Comparison of ENCODE assay signal across 8 cellular contexts in the genomic region with DNA sequence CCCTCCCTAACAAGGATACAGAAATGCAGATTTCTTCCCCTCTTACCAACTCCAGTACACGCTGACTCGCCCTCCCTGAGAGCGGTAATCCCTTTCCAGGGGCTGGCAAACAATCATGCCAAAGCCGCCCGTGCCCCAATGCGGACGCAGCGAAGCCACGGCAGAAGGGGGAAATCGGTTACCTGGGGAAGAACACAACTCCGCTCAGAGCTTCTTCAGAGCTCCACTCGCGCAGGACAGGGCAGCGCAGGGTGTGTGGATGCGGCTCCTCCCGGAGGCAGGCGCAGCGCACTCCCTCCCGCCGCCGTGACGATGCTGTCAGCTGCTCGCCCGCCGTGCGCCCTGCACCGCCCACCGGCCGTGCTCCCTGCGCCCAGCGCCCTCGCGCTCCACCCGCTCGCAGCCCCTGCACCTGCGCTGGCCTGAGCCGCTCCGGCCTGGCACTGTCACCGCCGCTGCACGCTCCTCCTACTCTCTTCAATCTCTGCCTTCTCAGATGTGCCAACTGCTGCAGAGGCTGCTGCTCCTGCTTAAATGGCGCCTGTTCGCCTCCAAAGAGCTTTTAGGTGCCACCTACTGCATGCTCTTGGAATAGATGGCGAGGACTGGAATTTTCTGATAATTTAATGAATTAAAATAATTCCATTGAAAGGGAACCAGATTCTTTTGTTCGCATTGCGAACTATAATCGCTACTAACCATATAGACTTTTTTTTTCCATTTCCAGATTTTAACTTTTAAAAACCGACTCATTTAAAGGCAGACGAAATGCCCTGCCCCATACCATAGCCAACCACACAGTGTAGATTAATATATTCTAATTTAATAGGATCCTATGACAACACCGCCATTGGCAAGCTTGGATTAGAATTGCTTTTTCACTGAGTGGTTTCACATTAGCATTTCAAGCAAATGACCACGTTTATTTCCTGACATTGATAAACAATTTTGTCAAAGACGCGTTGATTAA. TPM values are rescaled to one million over a fixed set of nuclear protein-coding genes. Genes with fewer than 3 reads are reported as not detected.
DNase-seq lines count a peak whose midpoint lies in the region; ATAC-seq and TF ChIP-seq lines count a peak whose summit lies in the region.

A gene with protein sequence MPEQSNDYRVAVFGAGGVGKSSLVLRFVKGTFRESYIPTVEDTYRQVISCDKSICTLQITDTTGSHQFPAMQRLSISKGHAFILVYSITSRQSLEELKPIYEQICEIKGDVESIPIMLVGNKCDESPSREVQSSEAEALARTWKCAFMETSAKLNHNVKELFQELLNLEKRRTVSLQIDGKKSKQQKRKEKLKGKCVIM (minus strand): TSS at position 255 of the 970 bp plus-strand sequence. CDS start 28,997 bp downstream, outside the sequence.

- ATAC-seq in GM21390 (IDR thresholded peaks at IDR 0.05; ENCODE audit: unreplicated experiment) (peak; percentile 64), left cardiac atrium (peak; percentile 84 to 99), HG03378 (IDR thresholded peaks at IDR 0.05; ENCODE audit: unreplicated experiment) (no peak), HG03354 (IDR thresholded peaks at IDR 0.05; ENCODE audit: poor library complexity, severe bottlenecking, unreplicated experiment) (no peak)

- POLR2A ChIA-PET in BJ (lab: Charles Lee) = no interaction called here

- H3K79me2 ChIP-seq in parathyroid adenoma = no peaks in the 10 kb centered on the region

- H3K27me3 ChIP-seq in BJ (ENCODE audit: control insufficient read depth, insufficient read depth, low read length) (peaks cover 4% of the 10 kb centered on the region), parathyroid adenoma (ENCODE audit: control insufficient read depth, insufficient read depth, low read length) (no peaks in the 10 kb centered on the region)

- H3K4me3 ChIP-seq in BJ (ENCODE audit: low read depth, low read length) (peak within 1 kb of the TSS; percentile 38), parathyroid adenoma (ENCODE audit: low read depth, low read length) (peak within 1 kb of the TSS; percentile 48)

- peak within 1 kb of the TSS; percentile 50 for H3K4me2 ChIP-seq in parathyroid adenoma (ENCODE audit: low read length)

- CTCF ChIA-PET in BJ (lab: Yijun Ruan, JAX) = interaction anchor here (0.6 to 0.9 kb wide), 2 partner anchors 416 to 1045 kb away, joined by 3 read pairs; no protein-coding TSS in a partner anchor

- intact Hi-C loops in left cardiac atrium (cut with DNase I) = loop anchor here in 1 of 2 donors (10.0 kb wide), 1 partner anchor 1048 kb away; no protein-coding TSS in a partner anchor

- no peaks in the 10 kb centered on the region for H3K36me3 ChIP-seq in BJ (ENCODE audit: control insufficient read depth, insufficient read depth, low read length)
- H3K36me3 ChIP-seq in parathyroid adenoma (ENCODE audit: control insufficient read depth, insufficient read depth, low read length) = no peaks in the 10 kb centered on the region

- H3K9me3 ChIP-seq in parathyroid adenoma (ENCODE audit: control insufficient read depth, low read length) = no peaks in the 10 kb centered on the region

- no peak within 1 kb of the TSS for H3K9ac ChIP-seq in parathyroid adenoma

- peak within 1 kb of the TSS; percentile 79 for H3K27ac ChIP-seq in parathyroid adenoma

- no peak for DNase-seq in BJ (ENCODE audit: low read depth)
- peak; percentile 88 for DNase-seq in NCI-H2196 (lab: John Stamatoyannopoulos, UW; ENCODE audit: unreplicated experiment)
- peak; percentile 27 for DNase-seq in amniotic epithelial cell (ENCODE audit: low read depth)
- DNase-seq in left cardiac atrium = peak; percentile 33

- no peaks in the 10 kb centered on the region for H3K4me1 ChIP-seq in parathyroid adenoma

- peak within 1 kb of the TSS; percentile 70 for H2AFZ ChIP-seq in parathyroid adenoma

- TF ChIP-seq CTCF in BJ (IDR thresholded peaks at IDR 0.05; ENCODE audit: insufficient read depth, low read depth, low read length) = peak; percentile 46
- peak; percentile 42 for TF ChIP-seq CTCF in parathyroid adenoma (IDR thresholded peaks at IDR 0.05)

RNA-seq across cellular contexts. Expression of the gene that starts here (rescaled TPM):
- polyA plus RNA-seq in BJ (2011; rRNA removed) = not detected in 2 replicates
- polyA minus RNA-seq in BJ (2011; rRNA and poly(A)+ RNA removed) = not detected in 2 replicates
- total RNA-seq in left cardiac atrium = not detected

Comparison
In these comparisons a context has a peak if more than half of its experiments do, and no peak if none do; other contexts are left out.
1. Peak in DNase-seq and ATAC-seq in left cardiac atrium; RNA of the gene not detected or under 1 TPM.